ENCODE assay signal across 27 cellular contexts in the genomic region with DNA sequence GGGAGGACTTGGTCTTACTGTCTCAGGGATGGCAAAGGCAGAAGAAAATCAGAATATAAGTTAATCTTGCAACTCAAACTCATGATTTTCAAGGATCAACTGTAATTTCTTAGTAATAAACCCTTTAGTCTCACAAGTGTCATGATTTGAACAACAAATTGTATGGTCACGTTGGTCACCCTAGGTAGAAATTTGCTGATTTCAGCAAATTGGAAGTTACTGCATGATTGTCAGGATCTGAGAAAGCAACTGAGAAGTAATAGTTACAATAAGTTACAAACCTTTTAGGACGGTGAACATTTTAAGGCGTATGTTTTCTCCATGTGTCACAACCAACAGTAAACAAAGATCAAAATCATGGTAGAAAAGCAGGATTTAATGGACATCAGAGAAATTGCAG.
DNase-seq lines count a peak whose midpoint lies in the region; ATAC-seq, FAIRE-seq and TF ChIP-seq lines count a peak whose summit lies in the region.
"Had no signal": no experiment of that assay in that cellular context is flagged by ENCODE, and none has a peak within 500 bp of the region (broad histone marks: within the 10 kb centered on the region; RNA-seq: fewer than 3 reads in every experiment).

No MANE protein-coding gene starts in this region.

- FAIRE-seq in A549 (lab: Jason Lieb, UNC), result no peak
- FAIRE-seq in K562 (lab: Jason Lieb, UNC), result no peak
- FAIRE-seq: GM12878, GM12892, GM18507 had no signal

- H3K36me3 ChIP-seq in K562 (ENCODE audit: control insufficient read depth, insufficient read depth, low read length) (no peaks in the 10 kb centered on the region), brain microvascular endothelial cell (replicated peaks) (no peaks in the 10 kb centered on the region), transverse colon (no peaks in the 10 kb centered on the region)
- H3K36me3 ChIP-seq: BE2C, BLaER1 had no signal

- 19% methylated on average over 3 of the region's 3 CpGs for WGBS in A549 (ENCODE audit: missing lambda C conversion rate)
- WGBS in K562 (ENCODE audit: insufficient coverage, low coverage, missing lambda C conversion rate), result 0% methylated on average over 3 of the region's 3 CpGs
- 58 to 72% methylated on average over 3 of the region's 3 CpGs for WGBS in transverse colon (ENCODE audit: low coverage in 1 of 2), 2 donors

- H3K9ac ChIP-seq in K562 (ENCODE audit: insufficient read depth in 1 of 2, low read depth in 2 of 2, low read length in 2 of 2), result no peak overlapping the region
- H3K9ac ChIP-seq: BLaER1 had no signal

- ATAC-seq in activated T-cell treated with anti-CD3 and anti-CD28 coated beads, Interleukin-2, amount 50 U/mL, for 72 hours (replicated peaks in 1 of 2), result no peak
- ATAC-seq in A549, result no peak
- ATAC-seq in K562, result no peak
- ATAC-seq: GM12878 had no signal

- peak overlapping the region; percentile 52 for H3K27ac Mint-ChIP-seq in activated T-cell treated with anti-CD3 and anti-CD28 coated beads, Interleukin-2, amount 50 U/mL, for 72 hours
- H3K27ac Mint-ChIP-seq: CD4-positive, alpha-beta memory T cell; CD4-positive, CD25-positive, alpha-beta regulatory T cell had no signal

- no peak for TF ChIP-seq RAD21 in A549 (conservative IDR thresholded peaks at IDR 0.05 in 1 of 2, IDR thresholded peaks at IDR 0.05 in 1 of 2)
- no peak for TF ChIP-seq RAD21 in K562 (CRISPR knock-in tag; conservative IDR thresholded peaks at IDR 0.05 in 1 of 2, IDR thresholded peaks at IDR 0.05 in 1 of 2)

- H3K27me3 ChIP-seq in K562 (ENCODE audit: control insufficient read depth in 2 of 2, insufficient read depth in 2 of 2, low read length in 2 of 2) (no peaks in the 10 kb centered on the region), brain microvascular endothelial cell (replicated peaks) (no peaks in the 10 kb centered on the region), transverse colon (no peaks in the 10 kb centered on the region)
- H3K27me3 ChIP-seq: BE2C, BLaER1 had no signal

- H3K4me2 ChIP-seq in A549 (no peak overlapping the region), K562 (ENCODE audit: insufficient read depth, low read length) (no peak overlapping the region)
- H3K4me2 ChIP-seq: BLaER1 had no signal

- H3K27ac ChIP-seq in A549, result no peak overlapping the region
- H3K27ac ChIP-seq in K562 (ENCODE audit: extremely low read depth, low read depth, low read length), result no peak overlapping the region
- H3K27ac ChIP-seq in brain microvascular endothelial cell, result no peak overlapping the region
- H3K27ac ChIP-seq in transverse colon, result no peak overlapping the region
- H3K27ac ChIP-seq: 22Rv1, BLaER1 had no signal

- TF ChIP-seq POLR2A in A549 (IDR thresholded peaks at IDR 0.05; ENCODE audit: low read length) (no peak), K562 (conservative IDR thresholded peaks at IDR 0.05) (no peak), transverse colon (IDR thresholded peaks at IDR 0.05) (no peak)

- BruUV-seq in K562 (replicated peaks; lab: Mats Ljungman, UMichigan), result no TSS peak

- TF ChIP-seq EP300 in A549 (IDR thresholded peaks at IDR 0.05) (no peak), K562 (IDR thresholded peaks at IDR 0.05; ENCODE audit: low read length) (no peak), transverse colon (IDR thresholded peaks at IDR 0.05; ENCODE audit: low read depth) (no peak)

- POLR2A ChIA-PET in A549 (lab: Yijun Ruan, JAX), result no interaction called here
- POLR2A ChIA-PET in K562 (lab: Yijun Ruan, JAX), result no interaction called here

- no peaks in the 10 kb centered on the region for H3K36me3 Mint-ChIP-seq in activated T-cell treated with anti-CD3 and anti-CD28 coated beads, Interleukin-2, amount 50 U/mL, for 72 hours (ENCODE audit: insufficient read depth in 2 of 2)
- H3K36me3 Mint-ChIP-seq: CD4-positive, alpha-beta memory T cell; CD4-positive, CD25-positive, alpha-beta regulatory T cell had no signal

- peaks cover 0 to 2% of the 10 kb centered on the region in 2 donors for H3K9me3 Mint-ChIP-seq in activated T-cell treated with anti-CD3 and anti-CD28 coated beads, Interleukin-2, amount 50 U/mL, for 72 hours

- no peak overlapping the region for H2AFZ ChIP-seq in K562 (ENCODE audit: low read depth, low read length)

- TF ChIP-seq CTCF in A549 (IDR thresholded peaks at IDR 0.05) (no peak), K562 (IDR thresholded peaks at IDR 0.05 in 2 of 3, conservative IDR thresholded peaks at IDR 0.05 in 1 of 3; ENCODE audit: insufficient read depth in 2 of 3, low read depth in 1 of 3, low read length in 3 of 3) (no peak), fibroblast of villous mesenchyme (IDR thresholded peaks at IDR 0.05; ENCODE audit: insufficient read depth, low read depth, low read length) (no peak), brain microvascular endothelial cell (IDR thresholded peaks at IDR 0.05; ENCODE audit: low read depth, low read length, missing control alignments) (no peak), transverse colon (IDR thresholded peaks at IDR 0.05) (no peak)

- H3K79me2 ChIP-seq in K562 (ENCODE audit: control insufficient read depth, insufficient read depth, low read length), result no peaks in the 10 kb centered on the region

- H3K4me1 ChIP-seq in A549 (no peaks in the 10 kb centered on the region), K562 (replicated peaks in 1 of 2; ENCODE audit: control insufficient read depth in 2 of 2, insufficient read depth in 2 of 2, low read length in 2 of 2) (no peaks in the 10 kb centered on the region), transverse colon (peaks cover 0 to 4% (median 0%) of the 10 kb centered on the region in 4 donors)
- H3K4me1 ChIP-seq: BLaER1 had no signal

- in situ Hi-C loops in K562 (cut with MboI) (no loop called here), brain microvascular endothelial cell (cut with HindIII; ENCODE audit: low pct_ligation_motif_present, low sequenced_read_pairs) (no loop called here), transverse colon (cut with MboI; ENCODE audit: low pct_ligation_motif_present in 1 of 4, low pct_unique_long_range_greater_than_20kb in 1 of 4, low sequenced_read_pairs in 3 of 4) (no loop called here)

- no peaks in the 10 kb centered on the region for H3K27me3 Mint-ChIP-seq in activated T-cell treated with anti-CD3 and anti-CD28 coated beads, Interleukin-2, amount 50 U/mL, for 72 hours (ENCODE audit: low read depth)
- H3K27me3 Mint-ChIP-seq: CD4-positive, alpha-beta memory T cell; CD8-positive, alpha-beta memory T cell had no signal

- CTCF ChIA-PET in A549 (lab: Yijun Ruan, JAX), result no interaction called here
- CTCF ChIA-PET in K562 (lab: Yijun Ruan, JAX; ENCODE audit: low intra/inter-chr PET ratio), result no interaction called here

- H3K9me1 ChIP-seq in K562 (ENCODE audit: control insufficient read depth, insufficient read depth, low read length), result no peaks in the 10 kb centered on the region

- H3K4me3 ChIP-seq in A549 (no peak overlapping the region), K562 (no peak overlapping the region), fibroblast of villous mesenchyme (ENCODE audit: low read depth, low read length) (no peak overlapping the region), brain microvascular endothelial cell (ENCODE audit: low read depth, low read length) (no peak overlapping the region), transverse colon (no peak overlapping the region)
- H3K4me3 ChIP-seq: BLaER1, GM12878 had no signal

- no peaks in the 10 kb centered on the region for H3K4me1 Mint-ChIP-seq in activated T-cell treated with anti-CD3 and anti-CD28 coated beads, Interleukin-2, amount 50 U/mL, for 72 hours (ENCODE audit: low read depth)

- H3K9me3 ChIP-seq in A549 (no peaks in the 10 kb centered on the region; the same call in 2 of the 3 replicates), K562 (replicated peaks; ENCODE audit: control insufficient read depth, insufficient read depth, low read depth, low read length) (0 out of 2 replicates have a peak, but pooled peaks cover 2% of the 10 kb centered on the region), transverse colon (no peaks in the 10 kb centered on the region)
- H3K9me3 ChIP-seq: BE2C, BLaER1 had no signal

- H3K4me3 Mint-ChIP-seq in activated T-cell treated with anti-CD3 and anti-CD28 coated beads, Interleukin-2, amount 50 U/mL, for 72 hours, result no peak overlapping the region
- H3K4me3 Mint-ChIP-seq: CD14-positive monocyte; CD4-positive, alpha-beta memory T cell; CD4-positive, CD25-positive, alpha-beta regulatory T cell; CD8-positive, alpha-beta memory T cell had no signal

- no peak for DNase-seq in activated T-cell treated with anti-CD3 and anti-CD28 coated beads, Interleukin-2, amount 50 U/mL, for 72 hours
- DNase-seq in activated T-cell treated with anti-CD3 and anti-CD28 coated beads for 4 hours (no peak), A549 (ENCODE audit: low read depth in 1 of 2, low spot score in 1 of 2) (no peak), K562 (ENCODE audit: extremely low read depth in 1 of 4, low spot score in 3 of 4) (no peak), fibroblast of villous mesenchyme (ENCODE audit: low read depth) (peak; percentile 22), brain microvascular endothelial cell (no peak), transverse colon (no peak)
- DNase-seq: ACHN; BE2C; C1 segment of cervical spinal cord; CD4-positive, alpha-beta memory T cell; CD4-positive, CD25-positive, alpha-beta regulatory T cell; CD8-positive, alpha-beta memory T cell; COR-L47; DMS 273 treated with DMSO at 0.1 percent for 48 hours; DMS153; DMS53; DMS79; DND-41; EL; GDM1 had no signal

- no peaks in the 10 kb centered on the region for H4K20me1 ChIP-seq in K562 (replicated peaks; ENCODE audit: control insufficient read depth, insufficient read depth, low read length)
- H4K20me1 ChIP-seq: BLaER1 had no signal

- intact Hi-C loops in K562 (cut with micrococcal nuclease), result no loop called here
- intact Hi-C loops in transverse colon (cut with DNase I; ENCODE audit: low total_unique reads), result no loop called here

TF ChIP-seq in A549, 52 proteins besides CTCF, POLR2A, EP300 and RAD21 (continues in another document):
- no peak for TF ChIP-seq KDM1A (IDR thresholded peaks at IDR 0.05; ENCODE audit: low read depth)
- no peak for TF ChIP-seq EHF (CRISPR knock-in tag; IDR thresholded peaks at IDR 0.05)
- peak; percentile 90 for TF ChIP-seq MAFK (IDR thresholded peaks at IDR 0.05; ENCODE audit: partially characterized antibody)
- no peak for TF ChIP-seq CHD4 (IDR thresholded peaks at IDR 0.05; ENCODE audit: borderline replicate concordance)

TF ChIP-seq in K562, 482 proteins besides CTCF, POLR2A, EP300 and RAD21 (continues in another document):
- TF ChIP-seq BCOR (IDR thresholded peaks at IDR 0.05), result no peak
- TF ChIP-seq PHB (CRISPR knock-in tag; IDR thresholded peaks at IDR 0.05), result no peak
- TF ChIP-seq POLR2G (IDR thresholded peaks at IDR 0.05; ENCODE audit: low read depth, low read length), result no peak
- no peak for TF ChIP-seq HDAC6 (IDR thresholded peaks at IDR 0.05; ENCODE audit: low read depth, low read length)
- TF ChIP-seq ZNF316 (IDR thresholded peaks at IDR 0.05), result peak; percentile 24; the same call in 1 of the 2 replicates
- no peak for TF ChIP-seq SP1 (CRISPR knock-in tag; IDR thresholded peaks at IDR 0.05)
- TF ChIP-seq SOX6 (IDR thresholded peaks at IDR 0.05), result no peak
- TF ChIP-seq NRF1 (conservative IDR thresholded peaks at IDR 0.05 in 1 of 2, IDR thresholded peaks at IDR 0.05 in 1 of 2), result no peak
- no peak for TF ChIP-seq ZNF707 (CRISPR knock-in tag; conservative IDR thresholded peaks at IDR 0.05)
- no peak for TF ChIP-seq CC2D1A (IDR thresholded peaks at IDR 0.05)
- TF ChIP-seq TAF15 (IDR thresholded peaks at IDR 0.05; ENCODE audit: low read depth, low read length), result no peak
